ENCODE assay signal across 24 cellular contexts in genomic region chr3:99330281-99330680, GRCh38.
DNase-seq lines count a peak whose midpoint lies in the region; ATAC-seq and TF ChIP-seq lines count a peak whose summit lies in the region.
"Had no signal": no experiment of that assay in that cellular context is flagged by ENCODE, and none has a peak within 500 bp of the region (broad histone marks: within the 10 kb centered on the region; RNA-seq: fewer than 3 reads in every experiment).

No MANE protein-coding gene starts in this region.

- H3K79me2 ChIP-seq in GM23338 (replicated peaks; ENCODE audit: insufficient read depth) = no peaks in the 10 kb centered on the region

- 0 out of 2 replicates have a peak overlapping the region, but pooled peaks have one; percentile 19 for H2AFZ ChIP-seq in GM23338

- no peak overlapping the region for H3K4me2 ChIP-seq in GM23338

- H3K9me3 Mint-ChIP-seq in GM23338 (no peaks in the 10 kb centered on the region), osteocyte (ENCODE audit: unreplicated experiment) (peaks cover 9% of the 10 kb centered on the region)
- H3K9me3 Mint-ChIP-seq: activated naive CD8-positive, alpha-beta T cell treated with anti-CD3 and anti-CD28 coated beads for 36 hours; activated T-helper 17 cell treated with anti-CD3 and anti-CD28 coated beads, Interleukin-2, amount 50 U/mL, for 72 hours had no signal

- no peaks in the 10 kb centered on the region for H3K36me3 ChIP-seq in GM23338 (ENCODE audit: insufficient read depth)
- H3K36me3 ChIP-seq: cardiac muscle cell, upper lobe of left lung had no signal

- no peaks in the 10 kb centered on the region for H3K27me3 Mint-ChIP-seq in GM23338 (ENCODE audit: insufficient read depth, low read depth, poor library complexity)
- no peaks in the 10 kb centered on the region for H3K27me3 Mint-ChIP-seq in osteocyte (ENCODE audit: unreplicated experiment)
- H3K27me3 Mint-ChIP-seq: activated naive CD8-positive, alpha-beta T cell treated with anti-CD3 and anti-CD28 coated beads for 36 hours; activated T-helper 17 cell treated with anti-CD3 and anti-CD28 coated beads, Interleukin-2, amount 50 U/mL, for 72 hours; natural killer cell treated with Interleukin-12 subunit alpha and Interleukin-12 subunit beta and Interleukin-15 and Interleukin-18, amount 100 ng/mL, for 72 hours; stimulated activated naive CD8-positive, alpha-beta T cell treated with anti-CD3 and anti-CD28 coated beads, Interleukin-15, Interleukin-2, amounts not matched to agents 100 ng/mL and 50 ng/mL, for 24 hours had no signal

- H3K4me1 Mint-ChIP-seq in GM23338 (no peaks in the 10 kb centered on the region), osteocyte (ENCODE audit: unreplicated experiment) (peaks cover 37% of the 10 kb centered on the region)
- H3K4me1 Mint-ChIP-seq: activated naive CD8-positive, alpha-beta T cell treated with anti-CD3 and anti-CD28 coated beads for 36 hours; activated T-helper 17 cell treated with anti-CD3 and anti-CD28 coated beads, Interleukin-2, amount 50 U/mL, for 72 hours had no signal

- H3K27ac Mint-ChIP-seq in GM23338 (no peak overlapping the region), osteocyte (ENCODE audit: unreplicated experiment) (peak overlapping the region; percentile 46)
- H3K27ac Mint-ChIP-seq: activated naive CD8-positive, alpha-beta T cell treated with anti-CD3 and anti-CD28 coated beads for 36 hours; activated T-helper 17 cell treated with anti-CD3 and anti-CD28 coated beads, Interleukin-2, amount 50 U/mL, for 72 hours; natural killer cell treated with Interleukin-12 subunit alpha and Interleukin-12 subunit beta and Interleukin-15 and Interleukin-18, amount 100 ng/mL, for 72 hours; stimulated activated naive CD8-positive, alpha-beta T cell treated with anti-CD3 and anti-CD28 coated beads, Interleukin-15, Interleukin-2, amounts not matched to agents 100 ng/mL and 50 ng/mL, for 24 hours had no signal

- in situ Hi-C loops in ACHN (cut with HindIII; ENCODE audit: low pct_ligation_motif_present, low pct_unique_long_range_greater_than_20kb, low sequenced_read_pairs) = no loop called here

- H3K36me3 Mint-ChIP-seq in GM23338 (ENCODE audit: low read depth) = no peaks in the 10 kb centered on the region
- H3K36me3 Mint-ChIP-seq in osteocyte (ENCODE audit: unreplicated experiment) = peaks cover 3% of the 10 kb centered on the region
- H3K36me3 Mint-ChIP-seq: activated naive CD8-positive, alpha-beta T cell treated with anti-CD3 and anti-CD28 coated beads for 36 hours; natural killer cell treated with Interleukin-12 subunit alpha and Interleukin-12 subunit beta and Interleukin-15 and Interleukin-18, amount 100 ng/mL, for 72 hours had no signal

- ATAC-seq in GM23338 = no peak
- ATAC-seq: activated T-helper 17 cell treated with anti-CD3 and anti-CD28 coated beads, Interleukin-2, amount 50 U/mL, for 72 hours; esophagus mucosa; natural killer cell treated with Interleukin-12 subunit alpha and Interleukin-12 subunit beta and Interleukin-15 and Interleukin-18, amount 100 ng/mL, for 72 hours had no signal

- H3K27ac ChIP-seq in GM23338 (ENCODE audit: low read depth) = no peak overlapping the region
- H3K27ac ChIP-seq: cardiac muscle cell, skin epidermis, upper lobe of left lung had no signal

- H3K9me2 ChIP-seq in GM23338 (ENCODE audit: insufficient read depth) = no peaks in the 10 kb centered on the region

- H3K4me1 ChIP-seq in GM23338 (ENCODE audit: insufficient read depth) = no peaks in the 10 kb centered on the region
- H3K4me1 ChIP-seq: upper lobe of left lung had no signal

- H3K27me3 ChIP-seq in GM23338 (ENCODE audit: insufficient read depth) = no peaks in the 10 kb centered on the region
- H3K27me3 ChIP-seq: cardiac muscle cell, upper lobe of left lung had no signal

- DNase-seq in GM23338 (ENCODE audit: low spot score) (no peak), RPMI7951 (ENCODE audit: low read depth) (peak; percentile 35), choroid plexus epithelial cell (ENCODE audit: low read depth) (peak; percentile 44), osteocyte (ENCODE audit: extremely low spot score, unreplicated experiment) (no peak), NCI-H1092 (lab: John Stamatoyannopoulos, UW) (no peak), ACHN (no peak)
- no peak for DNase-seq in stimulated activated CD4-positive, alpha-beta T cell treated with anti-CD3 and anti-CD28 coated beads, Interleukin-2, amount 100 ng/mL, for 48 hours
- DNase-seq: activated CD4-positive, alpha-beta T cell treated with anti-CD3 and anti-CD28 coated beads for 48 hours; activated naive CD8-positive, alpha-beta T cell treated with anti-CD3 and anti-CD28 coated beads for 36 hours; DMS79; H7; Karpas-422; NCI-H1105 treated with DMSO at 0.1 percent for 48 hours; NCI-H2107; NCI-H526 treated with DMSO at 0.1 percent for 48 hours; SHP77; stimulated activated CD4-positive, alpha-beta T cell treated with anti-CD3 and anti-CD28 coated beads, Interleukin-4, amount 100 ng/mL, for 1 hour; upper lobe of left lung had no signal

- no peaks in the 10 kb centered on the region for H4K20me1 ChIP-seq in GM23338 (replicated peaks; ENCODE audit: insufficient read depth)

- no peaks in the 10 kb centered on the region for H3F3A ChIP-seq in GM23338 (replicated peaks; ENCODE audit: low read depth)

- H3K4me3 Mint-ChIP-seq in GM23338 = no peak overlapping the region
- H3K4me3 Mint-ChIP-seq in osteocyte (ENCODE audit: unreplicated experiment) = no peak overlapping the region
- H3K4me3 Mint-ChIP-seq: activated naive CD8-positive, alpha-beta T cell treated with anti-CD3 and anti-CD28 coated beads for 36 hours; activated T-helper 17 cell treated with anti-CD3 and anti-CD28 coated beads, Interleukin-2, amount 50 U/mL, for 72 hours; natural killer cell treated with Interleukin-12 subunit alpha and Interleukin-12 subunit beta and Interleukin-15 and Interleukin-18, amount 100 ng/mL, for 72 hours; stimulated activated naive CD8-positive, alpha-beta T cell treated with anti-CD3 and anti-CD28 coated beads, Interleukin-15, Interleukin-2, amounts not matched to agents 100 ng/mL and 50 ng/mL, for 24 hours had no signal

- no peak for TF ChIP-seq CTCF in GM23338 (conservative IDR thresholded peaks at IDR 0.05; ENCODE audit: low read depth in 2 of 2)
- TF ChIP-seq CTCF in choroid plexus epithelial cell (conservative IDR thresholded peaks at IDR 0.05; ENCODE audit: low read depth, low read length) = no peak
- TF ChIP-seq CTCF in osteocyte (IDR thresholded peaks at IDR 0.05) = no peak

- H3K4me3 ChIP-seq in GM23338 = no peak overlapping the region
- no peak overlapping the region for H3K4me3 ChIP-seq in choroid plexus epithelial cell (ENCODE audit: low read depth, low read length)
- H3K4me3 ChIP-seq: cardiac muscle cell, skin epidermis, upper lobe of left lung had no signal

TF ChIP-seq in GM23338, 12 proteins besides CTCF, POLR2A, EP300 and RAD21 (continues in another document):
- no peak for TF ChIP-seq ZNF462 (CRISPR knock-in tag; IDR thresholded peaks at IDR 0.05)

Comparison
In these comparisons a context has a peak if more than half of its experiments do, and no peak if none do; other contexts are left out.
1. DNase-seq: peak in RPMI7951 (single experiment) and choroid plexus epithelial cell (single experiment); none in GM23338 (single experiment), osteocyte (single experiment), stimulated activated CD4-positive, alpha-beta T cell treated with anti-CD3 and anti-CD28 coated beads, Interleukin-2, amount 100 ng/mL, for 48 hours (0 of 2), NCI-H1092 (single experiment) and ACHN (single experiment).